8 cellular contexts compared by ENCODE assay signal in genomic region chr2:127675335-127676261, GRCh38. TPM values are rescaled to one million over a fixed set of nuclear protein-coding genes. Genes with fewer than 3 reads are reported as not detected.
DNase-seq lines count a peak whose midpoint lies in the region; TF ChIP-seq lines count a peak whose summit lies in the region.

LIMS2 (minus strand) TSS chr2:127675530; CDS start chr2:127675024, 506 bp downstream.

- peak within 1 kb of the TSS; percentile 83 for H3K4me3 Mint-ChIP-seq in nephron progenitor cell

- H3K27ac Mint-ChIP-seq in nephron progenitor cell: no peak within 1 kb of the TSS

- DNase-seq in NCI-H510A treated with DMSO at 0.1 percent for 48 hours (lab: John Stamatoyannopoulos, UW): peak; percentile 41
- DNase-seq in NCI-H510A (lab: John Stamatoyannopoulos, UW): no peak
- DNase-seq in T1000 (lab: John Stamatoyannopoulos, UW): peak; percentile 16
- peak; percentile 44 for DNase-seq in fibroblast of the aortic adventitia (ENCODE audit: low read depth)
- DNase-seq in nephron progenitor cell: peak; percentile 60
- no peak for DNase-seq in stimulated activated CD8-positive, alpha-beta memory T cell treated with anti-CD3 and anti-CD28 coated beads, Interleukin-4, amount 100 ng/mL, for 48 hours
- no peak for DNase-seq in NCI-H526 treated with DMSO at 0.1 percent for 48 hours (lab: John Stamatoyannopoulos, UW)
- no peak for DNase-seq in NCI-H2171 (lab: John Stamatoyannopoulos, UW)

- no peaks in the 10 kb centered on the region for H3K9me3 Mint-ChIP-seq in nephron progenitor cell

- peaks cover 13% of the 10 kb centered on the region for H3K4me1 Mint-ChIP-seq in nephron progenitor cell

- peak within 1 kb of the TSS; percentile 66 for H3K4me3 ChIP-seq in fibroblast of the aortic adventitia (ENCODE audit: low read depth, low read length)

- H3K36me3 Mint-ChIP-seq in nephron progenitor cell (ENCODE audit: low read depth): no peaks in the 10 kb centered on the region

- TF ChIP-seq CTCF in fibroblast of the aortic adventitia (IDR thresholded peaks at IDR 0.05; ENCODE audit: insufficient read depth, low read length): peak; percentile 41
- TF ChIP-seq CTCF in nephron progenitor cell (IDR thresholded peaks at IDR 0.05): no peak

- H3K27me3 Mint-ChIP-seq in nephron progenitor cell (ENCODE audit: low read depth, poor library complexity): peaks cover 83% of the 10 kb centered on the region

RNA-seq across cellular contexts. Expression of gene LIMS2, which starts in this region (rescaled TPM):
- total RNA-seq in fibroblast of the aortic adventitia (ENCODE audit: low replicate concordance): 7.8 and 11.3 TPM in 2 replicates

Comparison
In these comparisons a context has a peak if more than half of its experiments do, and no peak if none do; other contexts are left out.
1. DNase-seq: peak in NCI-H510A treated with DMSO at 0.1 percent for 48 hours (single experiment), T1000 (single experiment), fibroblast of the aortic adventitia (single experiment) and nephron progenitor cell (single experiment); none in NCI-H510A (single experiment), stimulated activated CD8-positive, alpha-beta memory T cell treated with anti-CD3 and anti-CD28 coated beads, Interleukin-4, amount 100 ng/mL, for 48 hours (single experiment), NCI-H526 treated with DMSO at 0.1 percent for 48 hours (single experiment) and NCI-H2171 (single experiment).